ENCODE assay signal across 30 cellular contexts in genomic region chr2:39918886-39919285, GRCh38.
"Had no signal": no experiment of that assay in that cellular context is flagged by ENCODE, and none has a peak within 500 bp of the region (broad histone marks: within the 10 kb centered on the region; RNA-seq: fewer than 3 reads in every experiment).

No MANE protein-coding gene starts in this region.

- H3K27ac ChIP-seq: adrenal gland, ascending aorta, cardiac muscle cell, colonic mucosa, epithelial cell of prostate, esophagus squamous epithelium, heart right ventricle, parathyroid adenoma, psoas muscle, sigmoid colon, suprapubic skin, tibial artery had no signal

- H2AFZ ChIP-seq: parathyroid adenoma had no signal

- H3K4me3 Mint-ChIP-seq: activated B cell treated with CpG ODN at 0.5 μM for 24 hours; activated naive CD4-positive, alpha-beta T cell treated with anti-CD3 and anti-CD28 coated beads, Interleukin-2, amount 50 U/mL, for 24 hours; brain; mesothelial cell of epicardium; naive thymus-derived CD8-positive, alpha-beta T cell; neural crest cell; stimulated activated memory B cell treated with anti-CD40 and anti-IgM and Interleukin-4, amounts not matched to agents 10 μg/mL and 1 μg/mL and 100 μg/mL, for 72 hours; T-helper 17 cell had no signal

- H3K79me2 ChIP-seq: parathyroid adenoma had no signal

- H3K4me2 ChIP-seq: smooth muscle cell had no signal

- H3K9me3 Mint-ChIP-seq: activated B cell treated with CpG ODN at 0.5 μM for 24 hours; activated CD8-positive, alpha-beta T cell treated with anti-CD3 and anti-CD28 coated beads for 36 hours; activated naive CD4-positive, alpha-beta T cell treated with anti-CD3 and anti-CD28 coated beads, Interleukin-2, amount 50 U/mL, for 24 hours; brain; mesothelial cell of epicardium; naive thymus-derived CD8-positive, alpha-beta T cell; neural crest cell; stimulated activated memory B cell treated with anti-CD40 and anti-IgM and Interleukin-4, amounts not matched to agents 10 μg/mL and 1 μg/mL and 100 μg/mL, for 72 hours had no signal

- ATAC-seq: naive thymus-derived CD8-positive, alpha-beta T cell; psoas muscle; T-helper 17 cell had no signal

- H3K27me3 Mint-ChIP-seq: stimulated activated memory B cell treated with anti-CD40 and anti-IgM and Interleukin-4, amounts not matched to agents 10 μg/mL and 1 μg/mL and 100 μg/mL, for 72 hours had no signal

- DNase-seq: activated B cell treated with CpG ODN at 0.5 μM for 24 hours; activated CD4-positive, alpha-beta T cell treated with anti-CD3 and anti-CD28 coated beads for 4 hours; activated CD8-positive, alpha-beta T cell treated with anti-CD3 and anti-CD28 coated beads for 36 hours; activated gamma-delta T cell treated with Interleukin-2 at 50 U/mL for 16 hours; adrenal gland; cerebellar nuclear complex; colonic mucosa; effector CD8-positive, alpha-beta T cell; esophagus squamous epithelium; foreskin melanocyte; heart right ventricle; naive thymus-derived CD8-positive, alpha-beta T cell; nucleus accumbens; psoas muscle; sigmoid colon; stimulated activated CD4-positive, alpha-beta T cell treated with anti-CD3 and anti-CD28 coated beads, Interleukin-4, amount 100 ng/mL, for 4 hours; stimulated activated CD8-positive, alpha-beta memory T cell treated with anti-CD3 and anti-CD28 coated beads, Interleukin-4, amount 100 ng/mL, for 48 hours; T-helper 17 cell; tibial artery had no signal

- H3K27me3 ChIP-seq: adrenal gland, ascending aorta, cardiac muscle cell, colonic mucosa, esophagus squamous epithelium, heart right ventricle, sigmoid colon, suprapubic skin, tibial artery had no signal

- H3K9ac ChIP-seq: parathyroid adenoma had no signal

- H3K36me3 Mint-ChIP-seq: activated naive CD4-positive, alpha-beta T cell treated with anti-CD3 and anti-CD28 coated beads, Interleukin-2, amount 50 U/mL, for 24 hours; brain; mesothelial cell of epicardium; naive thymus-derived CD8-positive, alpha-beta T cell; stimulated activated memory B cell treated with anti-CD40 and anti-IgM and Interleukin-4, amounts not matched to agents 10 μg/mL and 1 μg/mL and 100 μg/mL, for 72 hours had no signal

- H3K4me1 ChIP-seq: adrenal gland, ascending aorta, colonic mucosa, parathyroid adenoma, psoas muscle, suprapubic skin had no signal

- H3K36me3 ChIP-seq: adrenal gland, ascending aorta, cardiac muscle cell, colonic mucosa, esophagus squamous epithelium, heart right ventricle, sigmoid colon, suprapubic skin, tibial artery had no signal

- H3K9me3 ChIP-seq: adrenal gland, ascending aorta, colonic mucosa, esophagus squamous epithelium, heart right ventricle, psoas muscle, sigmoid colon, suprapubic skin, tibial artery had no signal

- H3K4me1 Mint-ChIP-seq: activated B cell treated with CpG ODN at 0.5 μM for 24 hours; activated naive CD4-positive, alpha-beta T cell treated with anti-CD3 and anti-CD28 coated beads, Interleukin-2, amount 50 U/mL, for 24 hours; naive thymus-derived CD8-positive, alpha-beta T cell; neural crest cell; stimulated activated memory B cell treated with anti-CD40 and anti-IgM and Interleukin-4, amounts not matched to agents 10 μg/mL and 1 μg/mL and 100 μg/mL, for 72 hours; T-helper 17 cell had no signal

- H3K27ac Mint-ChIP-seq: activated B cell treated with CpG ODN at 0.5 μM for 24 hours; activated CD8-positive, alpha-beta T cell treated with anti-CD3 and anti-CD28 coated beads for 36 hours; activated naive CD4-positive, alpha-beta T cell treated with anti-CD3 and anti-CD28 coated beads, Interleukin-2, amount 50 U/mL, for 24 hours; brain; mesothelial cell of epicardium; naive thymus-derived CD8-positive, alpha-beta T cell; stimulated activated memory B cell treated with anti-CD40 and anti-IgM and Interleukin-4, amounts not matched to agents 10 μg/mL and 1 μg/mL and 100 μg/mL, for 72 hours; T-helper 17 cell had no signal

- H3K4me3 ChIP-seq: adrenal gland, ascending aorta, cardiac muscle cell, colonic mucosa, esophagus squamous epithelium, heart right ventricle, psoas muscle, sigmoid colon, smooth muscle cell, suprapubic skin, tibial artery had no signal
